ENCODE assay signal across 18 cellular contexts in the genomic region with DNA sequence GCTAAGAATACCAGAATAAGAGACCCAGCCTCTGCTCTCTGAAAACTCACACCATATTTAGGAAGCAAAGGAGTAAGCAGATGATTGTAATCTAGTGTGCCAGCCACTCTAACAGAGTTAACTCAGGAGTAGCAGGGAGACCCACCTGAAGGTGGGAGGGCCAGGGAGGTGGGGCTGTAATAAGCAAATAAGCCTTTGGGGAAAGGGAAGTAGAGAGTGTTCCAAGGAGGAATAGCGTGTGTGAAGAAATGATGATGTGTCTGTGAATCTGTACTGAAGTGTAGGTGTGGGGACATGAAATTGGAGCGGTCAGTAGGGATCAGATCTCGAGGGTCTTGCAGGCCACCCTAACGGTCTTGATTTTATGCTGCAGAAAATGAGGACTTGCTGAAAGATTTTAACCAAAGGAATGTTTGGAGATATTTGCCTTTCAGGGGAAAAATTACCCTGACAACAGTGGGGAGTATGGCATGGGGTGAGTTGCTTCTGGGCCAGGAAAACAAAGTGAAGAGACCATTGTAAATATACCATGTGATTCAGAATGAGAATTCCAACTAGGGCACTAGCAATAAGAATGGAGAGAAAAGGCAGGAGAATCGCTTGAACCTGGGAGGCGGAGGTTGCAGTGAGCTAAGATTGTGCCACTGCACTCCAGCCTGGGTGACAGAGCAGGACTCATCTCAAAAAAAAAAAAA. TPM values are rescaled to one million over a fixed set of nuclear protein-coding genes. Genes with fewer than 3 reads are reported as not detected.
DNase-seq lines count a peak whose midpoint lies in the region; ATAC-seq and TF ChIP-seq lines count a peak whose summit lies in the region.
"Had no signal": no experiment of that assay in that cellular context is flagged by ENCODE, and none has a peak within 500 bp of the region (broad histone marks: within the 10 kb centered on the region; RNA-seq: fewer than 3 reads in every experiment).

No MANE protein-coding gene starts in this region.

- no peak for DNase-seq in natural killer cell treated with Interleukin-12 subunit alpha and Interleukin-12 subunit beta and Interleukin-15 and Interleukin-18, amount 100 ng/mL, for 72 hours (ENCODE audit: low spot score)
- DNase-seq in natural killer cell (no peak), substantia nigra (lab: John Stamatoyannopoulos, UW) (no peak), DMS53 (lab: John Stamatoyannopoulos, UW) (no peak)
- DNase-seq: GM23248, HFFc6, NCI-H1930, NCI-H2171, NCI-H446 treated with DMSO at 0.1 percent for 48 hours, NCI-H774, SIG-M5 had no signal

- no peaks in the 10 kb centered on the region for H4K20me1 ChIP-seq in SU-DHL-6 (ENCODE audit: low read depth, low read length)

- no peaks in the 10 kb centered on the region for H3K79me2 ChIP-seq in SU-DHL-6 (ENCODE audit: insufficient read depth, low read length)

- H3K27me3 ChIP-seq in SU-DHL-6 (ENCODE audit: low read length) (no peaks in the 10 kb centered on the region; the same call in 1 of the 2 replicates), iPS-18a (ENCODE audit: control insufficient read depth, insufficient read depth, low read length) (no peaks in the 10 kb centered on the region)

- no peaks in the 10 kb centered on the region for H3K9me3 Mint-ChIP-seq in natural killer cell treated with Interleukin-12 subunit alpha and Interleukin-12 subunit beta and Interleukin-15 and Interleukin-18, amount 100 ng/mL, for 72 hours
- no peaks in the 10 kb centered on the region for H3K9me3 Mint-ChIP-seq in natural killer cell
- H3K9me3 Mint-ChIP-seq: HFFc6 had no signal

- H3K27ac Mint-ChIP-seq in natural killer cell treated with Interleukin-12 subunit alpha and Interleukin-12 subunit beta and Interleukin-15 and Interleukin-18, amount 100 ng/mL, for 72 hours, result peak overlapping the region in 1 of 2 donors; percentile 25
- H3K27ac Mint-ChIP-seq in natural killer cell, result no peak overlapping the region
- H3K27ac Mint-ChIP-seq: HFFc6 had no signal

- H3K9me2 ChIP-seq in SU-DHL-6 (replicated peaks; ENCODE audit: insufficient read depth, low read length), result no peaks in the 10 kb centered on the region

- intact Hi-C loops in natural killer cell (cut with micrococcal nuclease), result no loop called here

- peak overlapping the region; percentile 37 for H3K4me2 ChIP-seq in SU-DHL-6 (ENCODE audit: low read depth, low read length, poor library complexity, severe bottlenecking)

- H3K4me1 Mint-ChIP-seq in natural killer cell treated with Interleukin-12 subunit alpha and Interleukin-12 subunit beta and Interleukin-15 and Interleukin-18, amount 100 ng/mL, for 72 hours (ENCODE audit: low read depth in 2 of 2), result peaks cover 28 to 39% of the 10 kb centered on the region in 2 donors
- H3K4me1 Mint-ChIP-seq in natural killer cell, result peaks cover 27 to 30% of the 10 kb centered on the region in 2 donors
- H3K4me1 Mint-ChIP-seq: CD14-positive monocyte had no signal

- no peak for ATAC-seq in natural killer cell treated with Interleukin-12 subunit alpha and Interleukin-12 subunit beta and Interleukin-15 and Interleukin-18, amount 100 ng/mL, for 72 hours
- no peak for ATAC-seq in natural killer cell
- ATAC-seq in GM19395 (IDR thresholded peaks at IDR 0.05; ENCODE audit: unreplicated experiment), result no peak
- ATAC-seq in GM18868 (IDR thresholded peaks at IDR 0.05; ENCODE audit: unreplicated experiment), result no peak
- ATAC-seq: HepG2 had no signal

- no peaks in the 10 kb centered on the region; the same call in 1 of the 2 replicates for H3K36me3 ChIP-seq in SU-DHL-6 (ENCODE audit: low read length)
- H3K36me3 ChIP-seq in iPS-18a (ENCODE audit: control insufficient read depth, low read depth, low read length), result no peaks in the 10 kb centered on the region

- H3K27ac ChIP-seq in SU-DHL-6 (ENCODE audit: low read depth, low read length), result no peak overlapping the region
- H3K27ac ChIP-seq in iPS-18a (ENCODE audit: low read length), result peak overlapping the region; percentile 51
- H3K27ac ChIP-seq in substantia nigra (ENCODE audit: low read depth, low read length, poor library complexity, severe bottlenecking), result peak overlapping the region; percentile 26
- H3K27ac ChIP-seq: GM23248, HL-60 had no signal

- H3K9ac ChIP-seq in SU-DHL-6 (ENCODE audit: low read length), result no peak overlapping the region
- peak overlapping the region; percentile 44 for H3K9ac ChIP-seq in iPS-18a (ENCODE audit: low read length)
- H3K9ac ChIP-seq: GM23248 had no signal

- H2AFZ ChIP-seq in SU-DHL-6 (ENCODE audit: low read depth, low read length, severe bottlenecking), result no peak overlapping the region
- H2AFZ ChIP-seq: GM23248 had no signal

- H3K4me3 Mint-ChIP-seq in natural killer cell treated with Interleukin-12 subunit alpha and Interleukin-12 subunit beta and Interleukin-15 and Interleukin-18, amount 100 ng/mL, for 72 hours, result peak overlapping the region; percentile 22
- no peak overlapping the region for H3K4me3 Mint-ChIP-seq in natural killer cell
- H3K4me3 Mint-ChIP-seq: CD14-positive monocyte, HFFc6 had no signal

- no peak for TF ChIP-seq CTCF in natural killer cell (IDR thresholded peaks at IDR 0.05)
- no peak for TF ChIP-seq CTCF in SU-DHL-6 (IDR thresholded peaks at IDR 0.05; ENCODE audit: insufficient read depth, low read length, poor library complexity, severe bottlenecking)

- H3K27me3 Mint-ChIP-seq in natural killer cell treated with Interleukin-12 subunit alpha and Interleukin-12 subunit beta and Interleukin-15 and Interleukin-18, amount 100 ng/mL, for 72 hours, result peaks cover 35 to 59% of the 10 kb centered on the region in 2 donors
- H3K27me3 Mint-ChIP-seq in natural killer cell (ENCODE audit: low read depth in 2 of 2), result peaks cover 38 to 56% of the 10 kb centered on the region in 2 donors

- H3K9me3 ChIP-seq in SU-DHL-6 (ENCODE audit: insufficient read depth, low read length), result no peaks in the 10 kb centered on the region
- H3K9me3 ChIP-seq in iPS-18a (ENCODE audit: control insufficient read depth, low read depth, low read length), result no peaks in the 10 kb centered on the region

- H3K4me1 ChIP-seq in iPS-18a (ENCODE audit: control insufficient read depth, low read depth, low read length), result peaks cover 44% of the 10 kb centered on the region

- peaks cover 16% of the 10 kb centered on the region for H3F3A ChIP-seq in SU-DHL-6 (ENCODE audit: insufficient read depth)

- H3K4me3 ChIP-seq in SU-DHL-6 (ENCODE audit: insufficient read depth, low read length, poor library complexity, severe bottlenecking) (peak overlapping the region; percentile 6), iPS-18a (ENCODE audit: low read length) (peak overlapping the region; percentile 42)
- H3K4me3 ChIP-seq: GM23248 had no signal

- peaks cover 14% of the 10 kb centered on the region for H3K36me3 Mint-ChIP-seq in natural killer cell treated with Interleukin-12 subunit alpha and Interleukin-12 subunit beta and Interleukin-15 and Interleukin-18, amount 100 ng/mL, for 72 hours
- H3K36me3 Mint-ChIP-seq in natural killer cell, result peaks cover 8% of the 10 kb centered on the region

RNA-seq across cellular contexts. Expression of a gene that starts 44.1 kb away (rescaled TPM):
- total RNA-seq in natural killer cell treated with Interleukin-12 subunit alpha and Interleukin-12 subunit beta and Interleukin-15 and Interleukin-18, amount 100 ng/mL, for 72 hours, result 1 to 10 TPM; 2.3 to 3.9 TPM
- total RNA-seq in natural killer cell, result 1 to 10 TPM; 2.0 to 4.2 (median 2.1) TPM
